In genomic region chr2:214547931-214548330, GRCh38 we compare ENCODE assay signal across 23 cellular contexts.
DNase-seq lines count a peak whose midpoint lies in the region; ATAC-seq and TF ChIP-seq lines count a peak whose summit lies in the region.
"Had no signal": no experiment of that assay in that cellular context is flagged by ENCODE, and none has a peak within 500 bp of the region (broad histone marks: within the 10 kb centered on the region; RNA-seq: fewer than 3 reads in every experiment).

No MANE protein-coding gene starts in this region.

- H3K23ac ChIP-seq in IMR-90 (ENCODE audit: low read depth, low read length): no peak overlapping the region

- H3K4me3 ChIP-seq in IMR-90 (ENCODE audit: insufficient read depth, low read depth, low read length): no peak overlapping the region
- H3K4me3 ChIP-seq in mammary epithelial cell (replicated peaks in 1 of 3; ENCODE audit: insufficient read depth in 1 of 3, low read depth in 2 of 3, low read length in 3 of 3): no peak overlapping the region
- no peak overlapping the region for H3K4me3 ChIP-seq in naive thymus-derived CD4-positive, alpha-beta T cell (ENCODE audit: low read length)
- H3K4me3 ChIP-seq: GM23338, HAP-1, SJSA1 had no signal

- H4K20me1 ChIP-seq in IMR-90 (ENCODE audit: insufficient read depth, low read length) (no peaks in the 10 kb centered on the region), mammary epithelial cell (ENCODE audit: insufficient read depth, low read length) (no peaks in the 10 kb centered on the region)

- H3K9me3 ChIP-seq in IMR-90 (ENCODE audit: control insufficient read depth, insufficient read depth, low read length): no peaks in the 10 kb centered on the region
- no peaks in the 10 kb centered on the region for H3K9me3 ChIP-seq in mammary epithelial cell (replicated peaks; ENCODE audit: insufficient read depth, low read length)
- no peaks in the 10 kb centered on the region for H3K9me3 ChIP-seq in naive thymus-derived CD4-positive, alpha-beta T cell (ENCODE audit: control insufficient read depth in 2 of 3, low read length in 3 of 3)
- H3K9me3 ChIP-seq in CD4-positive, alpha-beta T cell (ENCODE audit: control insufficient read depth, low read length): no peaks in the 10 kb centered on the region
- H3K9me3 ChIP-seq: BE2C, HAP-1, SJSA1 had no signal

- no peak overlapping the region for H2AK5ac ChIP-seq in IMR-90 (ENCODE audit: low read depth, low read length)

- no peak overlapping the region for H2AK9ac ChIP-seq in IMR-90 (replicated peaks; ENCODE audit: low read depth, low read length, poor library complexity)

- intact Hi-C loops in IMR-90 (cut with micrococcal nuclease) (loop anchor here (5.0 kb wide), 1 partner anchor 44 kb away; no protein-coding TSS in a partner anchor), mammary epithelial cell (cut with micrococcal nuclease) (loop anchor here (10.0 kb wide), 1 partner anchor 257 kb away; the partner anchor contains the start of gene BARD1)
- intact Hi-C loops in naive thymus-derived CD4-positive, alpha-beta T cell (cut with micrococcal nuclease): no loop called here
- intact Hi-C loops in CD4-positive, alpha-beta T cell (cut with DNase I, micrococcal nuclease): no loop called here

- H3K9me1 ChIP-seq in IMR-90 (ENCODE audit: insufficient read depth, low read length): no peaks in the 10 kb centered on the region

- POLR2A ChIA-PET in IMR-90 (lab: Charles Lee; ENCODE audit: unreplicated experiment): no interaction called here
- POLR2A ChIA-PET in naive thymus-derived CD4-positive, alpha-beta T cell (lab: Charles Lee): no interaction called here
- POLR2A ChIA-PET in CD4-positive, alpha-beta T cell (lab: Charles Lee): no interaction called here

- peak; percentile 6 for DNase-seq in ELR (ENCODE audit: low read depth)
- no peak for DNase-seq in IMR-90
- DNase-seq in mammary epithelial cell: peak; percentile 10
- DNase-seq in stromal cell of bone marrow (ENCODE audit: low read depth): peak; percentile 2
- no peak for DNase-seq in naive thymus-derived CD4-positive, alpha-beta T cell
- no peak for DNase-seq in CD4-positive, alpha-beta T cell
- DNase-seq: ACHN, BE2C, Calu3, DND-41, NCI-H1105 treated with DMSO at 0.1 percent for 48 hours, NCI-H146, NCI-H2029, NCI-H2227 treated with DMSO at 0.1 percent for 48 hours, NCI-H526 treated with DMSO at 0.1 percent for 48 hours, Right ventricle myocardium superior, RPMI8226 had no signal

- no peak overlapping the region for H3K18ac ChIP-seq in IMR-90 (ENCODE audit: low read depth, low read length)

- H3K4me2 ChIP-seq in IMR-90 (ENCODE audit: low read depth, low read length) (no peak overlapping the region), mammary epithelial cell (ENCODE audit: insufficient read depth, low read depth, low read length) (no peak overlapping the region)
- H3K4me2 ChIP-seq: GM23338 had no signal

- in situ Hi-C loops in IMR-90 (cut with MboI; ENCODE audit: low sequenced_read_pairs) (no loop called here), mammary epithelial cell (cut with MboI; ENCODE audit: low sequenced_read_pairs in 2 of 2) (no loop called here)

- H3K36me3 Mint-ChIP-seq in naive thymus-derived CD4-positive, alpha-beta T cell: no peaks in the 10 kb centered on the region
- no peaks in the 10 kb centered on the region for H3K36me3 Mint-ChIP-seq in CD4-positive, alpha-beta T cell (ENCODE audit: low read depth)
- H3K36me3 Mint-ChIP-seq: CD14-positive monocyte had no signal

- no peaks in the 10 kb centered on the region for H3K27me3 ChIP-seq in IMR-90 (ENCODE audit: control insufficient read depth, insufficient read depth, low read length)
- no peaks in the 10 kb centered on the region for H3K27me3 ChIP-seq in mammary epithelial cell (ENCODE audit: insufficient read depth, low read length)
- no peaks in the 10 kb centered on the region for H3K27me3 ChIP-seq in naive thymus-derived CD4-positive, alpha-beta T cell (ENCODE audit: control insufficient read depth in 2 of 2, insufficient read depth in 2 of 2, low read length in 2 of 2)
- H3K27me3 ChIP-seq in CD4-positive, alpha-beta T cell (ENCODE audit: control insufficient read depth, insufficient read depth, low read length): no peaks in the 10 kb centered on the region
- H3K27me3 ChIP-seq: BE2C, SJSA1 had no signal

- no peak overlapping the region for H2AFZ ChIP-seq in IMR-90 (replicated peaks; ENCODE audit: low read length, poor library complexity)
- H2AFZ ChIP-seq in mammary epithelial cell (ENCODE audit: low read depth, low read length): no peak overlapping the region
- H2AFZ ChIP-seq: GM23338 had no signal

- H3K27ac ChIP-seq in IMR-90 (ENCODE audit: insufficient read depth, low read length) (no peak overlapping the region), mammary epithelial cell (ENCODE audit: insufficient read depth, low read depth, low read length) (no peak overlapping the region)
- H3K27ac ChIP-seq in naive thymus-derived CD4-positive, alpha-beta T cell (ENCODE audit: low read depth, low read length): no peak overlapping the region
- H3K27ac ChIP-seq in CD4-positive, alpha-beta T cell (ENCODE audit: low read depth, low read length): no peak overlapping the region
- H3K27ac ChIP-seq: SJSA1 had no signal

- H3K9ac ChIP-seq in IMR-90 (ENCODE audit: low read depth, low read length) (no peak overlapping the region), mammary epithelial cell (ENCODE audit: insufficient read depth, low read length) (no peak overlapping the region)

- no peak overlapping the region for H3K4ac ChIP-seq in IMR-90 (ENCODE audit: low read depth, low read length)

- H3K79me2 ChIP-seq in mammary epithelial cell (ENCODE audit: insufficient read depth, low read length): no peaks in the 10 kb centered on the region

- H4K5ac ChIP-seq in IMR-90 (ENCODE audit: low read depth, low read length): no peak overlapping the region

- H2BK5ac ChIP-seq in IMR-90 (ENCODE audit: low read depth, low read length, poor library complexity, severe bottlenecking): no peak overlapping the region

- no CpG with 5 or more reads among the region's 3 CpGs for WGBS in IMR-90 (ENCODE audit: extremely low coverage in 2 of 2, insufficient read length in 1 of 2), 2 experiments
- WGBS in mammary epithelial cell (ENCODE audit: low coverage, missing lambda C conversion rate): 53% methylated on average over 3 of the region's 3 CpGs

- peaks cover 2% of the 10 kb centered on the region; the same call in 1 of the 2 replicates for H3K4me1 ChIP-seq in IMR-90 (ENCODE audit: control insufficient read depth, insufficient read depth, low read length)
- peaks cover 18% of the 10 kb centered on the region for H3K4me1 ChIP-seq in mammary epithelial cell (ENCODE audit: insufficient read depth, low read length)
- no peaks in the 10 kb centered on the region for H3K4me1 ChIP-seq in naive thymus-derived CD4-positive, alpha-beta T cell (ENCODE audit: control insufficient read depth in 2 of 2, insufficient read depth in 2 of 2, low read length in 2 of 2)
- H3K4me1 ChIP-seq: BE2C, HAP-1 had no signal

- no peak for TF ChIP-seq POLR2A in IMR-90 (IDR thresholded peaks at IDR 0.05; ENCODE audit: low read depth, low read length)

- H3K9me3 Mint-ChIP-seq in naive thymus-derived CD4-positive, alpha-beta T cell: peaks cover 0 to 3% (median 0%) of the 10 kb centered on the region in 11 donors
- no peaks in the 10 kb centered on the region for H3K9me3 Mint-ChIP-seq in CD4-positive, alpha-beta T cell
- H3K9me3 Mint-ChIP-seq: CD14-positive monocyte, GM23338 had no signal

- H4K91ac ChIP-seq in IMR-90 (ENCODE audit: insufficient read depth, low read depth, low read length): no peak overlapping the region

- TF ChIP-seq CTCF in IMR-90 (conservative IDR thresholded peaks at IDR 0.05; ENCODE audit: low read depth, low read length): no peak
- TF ChIP-seq CTCF in mammary epithelial cell (conservative IDR thresholded peaks at IDR 0.05 in 1 of 2, IDR thresholded peaks at IDR 0.05 in 1 of 2; ENCODE audit: extremely low read depth in 1 of 2, insufficient read depth in 1 of 2, low read depth in 1 of 2, low read length in 2 of 2): no peak
- no peak for TF ChIP-seq CTCF in CD4-positive, alpha-beta T cell (IDR thresholded peaks at IDR 0.05)

- H3K56ac ChIP-seq in IMR-90 (ENCODE audit: extremely low read depth, insufficient read depth, low read length): no peak overlapping the region

- H3K79me1 ChIP-seq in IMR-90 (ENCODE audit: low read depth in 1 of 2, low read length in 2 of 2): no peaks in the 10 kb centered on the region

- BruUV-seq in IMR-90 (replicated peaks; lab: Mats Ljungman, UMichigan): no TSS peak
- BruUV-seq in mammary epithelial cell (replicated peaks; lab: Mats Ljungman, UMichigan): no TSS peak

- CTCF ChIA-PET in IMR-90 (lab: Yijun Ruan, JAX) (no interaction called here), mammary epithelial cell (lab: Charles Lee; ENCODE audit: low non-redundant PET) (no interaction called here)
- CTCF ChIA-PET in naive thymus-derived CD4-positive, alpha-beta T cell (lab: Charles Lee): no interaction called here
- CTCF ChIA-PET in CD4-positive, alpha-beta T cell (lab: Charles Lee): no interaction called here

- no peak overlapping the region for H4K8ac ChIP-seq in IMR-90 (ENCODE audit: low read depth in 2 of 2, low read length in 2 of 2)

- H2BK120ac ChIP-seq in IMR-90 (ENCODE audit: low read depth, low read length): no peak overlapping the region

- H3K4me3 Mint-ChIP-seq in naive thymus-derived CD4-positive, alpha-beta T cell: no peak overlapping the region
- no peak overlapping the region for H3K4me3 Mint-ChIP-seq in CD4-positive, alpha-beta T cell
- H3K4me3 Mint-ChIP-seq: CD14-positive monocyte, GM23338 had no signal

- dilution Hi-C loops in IMR-90 (cut with HindIII; ENCODE audit: low sequenced_read_pairs, unreplicated experiment): no loop called here
- dilution Hi-C loops in mammary epithelial cell (cut with HindIII; ENCODE audit: low sequenced_read_pairs): no loop called here

- H3K4me1 Mint-ChIP-seq in naive thymus-derived CD4-positive, alpha-beta T cell: peaks cover 0 to 2% (median 0%) of the 10 kb centered on the region in 7 donors
- H3K4me1 Mint-ChIP-seq in CD4-positive, alpha-beta T cell (ENCODE audit: low read depth): no peaks in the 10 kb centered on the region
- H3K4me1 Mint-ChIP-seq: CD14-positive monocyte, GM23338 had no signal

- peaks cover 0 to 4% (median 0%) of the 10 kb centered on the region in 5 donors for H3K27me3 Mint-ChIP-seq in naive thymus-derived CD4-positive, alpha-beta T cell
- H3K27me3 Mint-ChIP-seq in CD4-positive, alpha-beta T cell: peaks cover 4% of the 10 kb centered on the region

- H3K14ac ChIP-seq in IMR-90 (replicated peaks; ENCODE audit: low read depth, low read length): no peak overlapping the region

- no peak overlapping the region for H3K27ac Mint-ChIP-seq in naive thymus-derived CD4-positive, alpha-beta T cell
- H3K27ac Mint-ChIP-seq in CD4-positive, alpha-beta T cell: no peak overlapping the region
- H3K27ac Mint-ChIP-seq: CD14-positive monocyte, GM23338 had no signal

- ATAC-seq in IMR-90 (ENCODE audit: low read depth): peak; percentile 22; the same call in 1 of the 2 replicates
- ATAC-seq in naive thymus-derived CD4-positive, alpha-beta T cell: no peak
- no peak for ATAC-seq in activated CD4-positive, CD25-positive, alpha-beta regulatory T cell treated with anti-CD3 and anti-CD28 coated beads, Interleukin-2, amount 50 U/mL, for 24 hours
- no peak for ATAC-seq in CD4-positive, alpha-beta T cell (ENCODE audit: poor library complexity)
- no peak for ATAC-seq in GM19463 (IDR thresholded peaks at IDR 0.05; ENCODE audit: unreplicated experiment)
- ATAC-seq: GM23338 had no signal

- TF ChIP-seq RAD21 in IMR-90 (IDR thresholded peaks at IDR 0.05; ENCODE audit: low read length): no peak

- H2BK20ac ChIP-seq in IMR-90 (ENCODE audit: low read depth, low read length): no peak overlapping the region

- no peaks in the 10 kb centered on the region for H3K36me3 ChIP-seq in IMR-90 (ENCODE audit: control insufficient read depth, insufficient read depth, low read length)
- H3K36me3 ChIP-seq in mammary epithelial cell (ENCODE audit: insufficient read depth, low read length): no peaks in the 10 kb centered on the region
- H3K36me3 ChIP-seq in naive thymus-derived CD4-positive, alpha-beta T cell (ENCODE audit: control insufficient read depth in 2 of 3, insufficient read depth in 3 of 3, low read length in 3 of 3): no peaks in the 10 kb centered on the region
- H3K36me3 ChIP-seq: BE2C, HAP-1, SJSA1 had no signal

- no peak overlapping the region for H2BK15ac ChIP-seq in IMR-90 (ENCODE audit: low read depth, low read length)

Comparison
In these comparisons a context has a peak if more than half of its experiments do, and no peak if none do; other contexts are left out.
1. DNase-seq: peak in ELR (single experiment), mammary epithelial cell (single experiment) and stromal cell of bone marrow (single experiment); none in IMR-90 (single experiment), naive thymus-derived CD4-positive, alpha-beta T cell (0 of 9) and CD4-positive, alpha-beta T cell (0 of 10).
2. intact Hi-C loops: an anchor here in IMR-90 (5.0 kb wide) and mammary epithelial cell (10.0 kb wide); none called in naive thymus-derived CD4-positive, alpha-beta T cell and CD4-positive, alpha-beta T cell.